ENCODE assay signal across 9 cellular contexts in the genomic region with DNA sequence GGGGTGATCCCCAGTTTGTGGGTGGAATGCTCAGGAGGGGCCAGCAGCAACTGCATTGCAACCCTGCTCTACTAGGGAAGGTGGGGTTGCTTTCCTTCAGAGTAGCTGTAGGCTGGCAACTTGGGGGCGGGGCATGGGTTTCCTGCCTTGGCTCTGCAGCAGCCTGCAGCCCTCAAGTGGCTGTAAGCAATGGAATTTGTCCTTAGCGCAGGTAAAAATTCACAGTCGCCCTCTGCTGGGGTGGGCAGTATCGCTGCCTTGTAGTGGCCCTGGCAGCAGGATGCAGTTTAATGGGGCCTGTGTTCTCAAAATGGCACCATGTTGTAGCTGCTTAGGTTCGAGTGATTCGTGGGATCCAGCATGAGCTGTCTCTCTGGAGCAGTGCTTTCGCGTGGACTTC. TPM values are rescaled to one million over a fixed set of nuclear protein-coding genes. Genes with fewer than 3 reads are reported as not detected.
DNase-seq lines count a peak whose midpoint lies in the region; ATAC-seq and TF ChIP-seq lines count a peak whose summit lies in the region.
"Had no signal": no experiment of that assay in that cellular context is flagged by ENCODE, and none has a peak within 500 bp of the region (broad histone marks: within the 10 kb centered on the region; RNA-seq: fewer than 3 reads in every experiment).

No MANE protein-coding gene starts in this region.

- no peaks in the 10 kb centered on the region for H3K4me1 ChIP-seq in OCI-LY7 (ENCODE audit: insufficient read depth, low read length, poor library complexity, severe bottlenecking)
- H3K4me1 ChIP-seq in naive thymus-derived CD4-positive, alpha-beta T cell (ENCODE audit: control insufficient read depth in 2 of 2, insufficient read depth in 2 of 2, low read length in 2 of 2): peaks cover 37 to 49% of the 10 kb centered on the region in 2 donors

- POLR2A ChIA-PET in OCI-LY7 (lab: Charles Lee): interaction anchor here (1.0 to 1.5 kb wide), 3 partner anchors 9 to 16 kb away, joined by 3 to 4 read pairs (median 4); no protein-coding TSS in a partner anchor
- POLR2A ChIA-PET in naive thymus-derived CD4-positive, alpha-beta T cell (lab: Charles Lee): interaction anchor here (1.4 kb wide), 1 partner anchor 30 kb away, joined by 7 read pairs; a partner anchor contains a TSS

- TF ChIP-seq CTCF in Calu3 (IDR thresholded peaks at IDR 0.05; ENCODE audit: unreplicated experiment): no peak
- TF ChIP-seq CTCF in OCI-LY7 (conservative IDR thresholded peaks at IDR 0.05; ENCODE audit: low read length): no peak; the same call in 1 of the 2 replicates

- H3K27me3 ChIP-seq in naive thymus-derived CD4-positive, alpha-beta T cell (ENCODE audit: control insufficient read depth in 2 of 2, insufficient read depth in 2 of 2, low read length in 2 of 2): no peaks in the 10 kb centered on the region
- H3K27me3 ChIP-seq: vagina had no signal

- DNase-seq in Calu3 (peak; percentile 64), OCI-LY7 (ENCODE audit: low spot score) (peak; percentile 23), NCI-H226 (no peak), NCI-H526 (lab: John Stamatoyannopoulos, UW) (no peak)
- DNase-seq in naive thymus-derived CD4-positive, alpha-beta T cell: peak in 6 of 9 donors; percentile 19 to 40 (median 30)

- H2AFZ ChIP-seq in OCI-LY7 (ENCODE audit: low read length): no peak overlapping the region

- peaks cover 76% of the 10 kb centered on the region for H3K4me1 Mint-ChIP-seq in Calu3 (ENCODE audit: low read depth, unreplicated experiment)
- H3K4me1 Mint-ChIP-seq in activated naive CD4-positive, alpha-beta T cell treated with anti-CD3 and anti-CD28 coated beads, Interleukin-2, amount 50 U/mL, for 24 hours: peaks cover 89% of the 10 kb centered on the region
- peaks cover 64 to 94% (median 92%) of the 10 kb centered on the region in 7 donors for H3K4me1 Mint-ChIP-seq in naive thymus-derived CD4-positive, alpha-beta T cell

- H3K79me2 ChIP-seq in OCI-LY7 (ENCODE audit: insufficient read depth, low read depth, low read length): peaks cover 100% of the 10 kb centered on the region

- no peak overlapping the region for H3K27ac ChIP-seq in OCI-LY7 (ENCODE audit: low read depth, low read length, poor library complexity, severe bottlenecking)
- no peak overlapping the region for H3K27ac ChIP-seq in naive thymus-derived CD4-positive, alpha-beta T cell (ENCODE audit: low read depth, low read length)
- H3K27ac ChIP-seq: vagina had no signal

- intact Hi-C loops in Calu3 (cut with micrococcal nuclease; ENCODE audit: unreplicated experiment): no loop called here
- intact Hi-C loops in OCI-LY7 (cut with micrococcal nuclease; ENCODE audit: unreplicated experiment): no loop called here
- intact Hi-C loops in naive thymus-derived CD4-positive, alpha-beta T cell (cut with micrococcal nuclease): loop anchor here in 1 of 2 donors (2.0 kb wide), 1 partner anchor 18 kb away; no protein-coding TSS in a partner anchor

- H3K27me3 Mint-ChIP-seq in Calu3 (ENCODE audit: unreplicated experiment): no peaks in the 10 kb centered on the region
- no peaks in the 10 kb centered on the region for H3K27me3 Mint-ChIP-seq in activated naive CD4-positive, alpha-beta T cell treated with anti-CD3 and anti-CD28 coated beads, Interleukin-2, amount 50 U/mL, for 24 hours
- H3K27me3 Mint-ChIP-seq in naive thymus-derived CD4-positive, alpha-beta T cell: no peaks in the 10 kb centered on the region

- no peak overlapping the region for H3K4me3 ChIP-seq in OCI-LY7 (ENCODE audit: low read depth, low read length, poor library complexity, severe bottlenecking)
- no peak overlapping the region for H3K4me3 ChIP-seq in naive thymus-derived CD4-positive, alpha-beta T cell (ENCODE audit: low read length)
- H3K4me3 ChIP-seq: vagina had no signal

- no peaks in the 10 kb centered on the region; the same call in 1 of the 2 replicates for H3K9me2 ChIP-seq in OCI-LY7 (ENCODE audit: insufficient read depth, low read length)

- H3K9me3 ChIP-seq in OCI-LY7 (ENCODE audit: low read length): peaks cover 30% of the 10 kb centered on the region
- H3K9me3 ChIP-seq in naive thymus-derived CD4-positive, alpha-beta T cell (ENCODE audit: control insufficient read depth in 2 of 3, low read length in 3 of 3): peaks cover 0 to 6% (median 4%) of the 10 kb centered on the region in 3 experiments
- H3K9me3 ChIP-seq: vagina had no signal

- BruUV-seq in Calu3 (replicated peaks; lab: Mats Ljungman, UMichigan): no TSS peak
- no TSS peak for BruUV-seq in OCI-LY7 (replicated peaks; lab: Mats Ljungman, UMichigan)

- H4K20me1 ChIP-seq in OCI-LY7 (ENCODE audit: insufficient read depth, low read length): peaks cover 43% of the 10 kb centered on the region

- no peaks in the 10 kb centered on the region for H3K36me3 Mint-ChIP-seq in Calu3 (ENCODE audit: insufficient read depth, unreplicated experiment)
- H3K36me3 Mint-ChIP-seq in activated naive CD4-positive, alpha-beta T cell treated with anti-CD3 and anti-CD28 coated beads, Interleukin-2, amount 50 U/mL, for 24 hours: peaks cover 21% of the 10 kb centered on the region
- peaks cover 16 to 44% (median 32%) of the 10 kb centered on the region in 5 donors for H3K36me3 Mint-ChIP-seq in naive thymus-derived CD4-positive, alpha-beta T cell

- no peak overlapping the region for H3K4me2 ChIP-seq in OCI-LY7 (ENCODE audit: low read length)

- CTCF ChIA-PET in Calu3 (lab: Charles Lee): interaction anchor here (0.5 kb wide), 1 partner anchor 747 kb away, joined by 3 read pairs; no protein-coding TSS in a partner anchor
- CTCF ChIA-PET in OCI-LY7 (lab: Charles Lee; ENCODE audit: unreplicated experiment): interaction anchor here (0.6 kb wide), 1 partner anchor 54 kb away, joined by 3 read pairs; no protein-coding TSS in a partner anchor
- CTCF ChIA-PET in naive thymus-derived CD4-positive, alpha-beta T cell (lab: Charles Lee): interaction anchor here (0.8 kb wide), 1 partner anchor 17 kb away, joined by 3 read pairs; no protein-coding TSS in a partner anchor

- peak; percentile 51 for ATAC-seq in naive thymus-derived CD4-positive, alpha-beta T cell
- ATAC-seq in HG02798 (IDR thresholded peaks at IDR 0.05; ENCODE audit: poor library complexity, unreplicated experiment) (no peak), HG03108 (IDR thresholded peaks at IDR 0.05; ENCODE audit: unreplicated experiment) (no peak)

- H3K27ac Mint-ChIP-seq in Calu3 (ENCODE audit: unreplicated experiment): no peak overlapping the region
- peak overlapping the region; percentile 15 for H3K27ac Mint-ChIP-seq in activated naive CD4-positive, alpha-beta T cell treated with anti-CD3 and anti-CD28 coated beads, Interleukin-2, amount 50 U/mL, for 24 hours
- H3K27ac Mint-ChIP-seq in naive thymus-derived CD4-positive, alpha-beta T cell: peak overlapping the region in 5 of 9 donors; percentile 7 to 76 (median 49)

- no peaks in the 10 kb centered on the region; the same call in 1 of the 2 replicates for H3K36me3 ChIP-seq in OCI-LY7 (ENCODE audit: insufficient read depth, low read length)
- no peaks in the 10 kb centered on the region for H3K36me3 ChIP-seq in naive thymus-derived CD4-positive, alpha-beta T cell (ENCODE audit: control insufficient read depth in 2 of 3, insufficient read depth in 3 of 3, low read length in 3 of 3)
- H3K36me3 ChIP-seq: vagina had no signal

- H3K9me3 Mint-ChIP-seq in Calu3 (ENCODE audit: low read depth, unreplicated experiment): no peaks in the 10 kb centered on the region
- peaks cover 15% of the 10 kb centered on the region for H3K9me3 Mint-ChIP-seq in activated naive CD4-positive, alpha-beta T cell treated with anti-CD3 and anti-CD28 coated beads, Interleukin-2, amount 50 U/mL, for 24 hours
- H3K9me3 Mint-ChIP-seq in naive thymus-derived CD4-positive, alpha-beta T cell: peaks cover 7 to 39% (median 23%) of the 10 kb centered on the region in 11 donors

- no peak overlapping the region for H3K4me3 Mint-ChIP-seq in Calu3 (ENCODE audit: low read depth, unreplicated experiment)
- no peak overlapping the region for H3K4me3 Mint-ChIP-seq in activated naive CD4-positive, alpha-beta T cell treated with anti-CD3 and anti-CD28 coated beads, Interleukin-2, amount 50 U/mL, for 24 hours
- peak overlapping the region; percentile 23 to 83 (median 64) for H3K4me3 Mint-ChIP-seq in naive thymus-derived CD4-positive, alpha-beta T cell

RNA-seq across cellular contexts. Expression of a gene that starts 29.8 kb away (rescaled TPM):
- total RNA-seq in Calu3 (2022) (138 and 202 TPM in 2 replicates), OCI-LY7 (2022) (122 and 123 TPM in 2 replicates)
- total RNA-seq in OCI-LY7 (2014; rRNA removed; shearing (Covaris generic)): 65.7 and 93.5 TPM in 2 replicates
- total RNA-seq in naive thymus-derived CD4-positive, alpha-beta T cell: 100 to 1,000 TPM; 115 to 149 (median 131) TPM
- 100 to 1,000 TPM; 109 to 140 TPM for polyA plus RNA-seq in naive thymus-derived CD4-positive, alpha-beta T cell

Comparison
In these comparisons a context has a peak if more than half of its experiments do, and no peak if none do; other contexts are left out.
1. DNase-seq: peak in Calu3 (single experiment), OCI-LY7 (single experiment) and naive thymus-derived CD4-positive, alpha-beta T cell (6 of 9); none in NCI-H226 (single experiment) and NCI-H526 (0 of 2).
2. H3K4me3 Mint-ChIP-seq: peak in naive thymus-derived CD4-positive, alpha-beta T cell (10 of 10); none in Calu3 (single experiment) and activated naive CD4-positive, alpha-beta T cell treated with anti-CD3 and anti-CD28 coated beads, Interleukin-2, amount 50 U/mL, for 24 hours (single experiment).